9 cellular contexts compared by ENCODE assay signal in the genomic region with DNA sequence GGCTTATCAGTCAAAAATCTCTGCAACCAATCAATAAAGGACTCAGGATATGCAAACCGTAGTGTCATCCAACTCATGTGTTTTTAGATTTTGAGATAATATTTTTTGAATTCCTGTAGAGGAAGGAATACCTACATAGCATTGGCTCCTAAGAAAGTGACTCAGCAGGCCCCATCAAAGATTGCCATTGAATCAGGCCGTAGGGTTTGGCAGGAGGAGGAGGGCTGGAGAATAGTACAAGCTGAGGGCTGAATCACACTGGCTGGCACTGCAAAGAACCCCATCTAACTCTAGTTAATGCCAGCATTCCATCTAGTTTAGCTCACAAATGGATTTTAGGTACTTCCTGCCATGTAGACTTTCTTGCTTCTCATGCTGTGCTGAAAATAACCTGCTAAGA. TPM values are rescaled to one million over a fixed set of nuclear protein-coding genes. Genes with fewer than 3 reads are reported as not detected.
DNase-seq lines count a peak whose midpoint lies in the region; ATAC-seq and TF ChIP-seq lines count a peak whose summit lies in the region.
"Not testable (repeated sequence)": the region's sequence is repeated elsewhere in the genome, so short reads cannot be mapped to it uniquely, and the experiment has no call there.
"Had no signal": no experiment of that assay in that cellular context is flagged by ENCODE, and none has a peak within 500 bp of the region (broad histone marks: within the 10 kb centered on the region; RNA-seq: fewer than 3 reads in every experiment).

No MANE protein-coding gene starts in this region.

- DNase-seq in A172 (ENCODE audit: low spot score): peak; percentile 84
- DNase-seq in EH (ENCODE audit: low read depth): peak; percentile 54
- peak; percentile 58 for DNase-seq in HFFc6
- DNase-seq in RPMI7951 (ENCODE audit: low read depth): peak; percentile 62
- peak; percentile 4 for DNase-seq in astrocyte of the cerebellum (ENCODE audit: low read depth)
- peak; percentile 35 for DNase-seq in kidney epithelial cell (ENCODE audit: low read depth)
- DNase-seq in retinal pigment epithelial cell (ENCODE audit: low read depth): peak; percentile 50

- H3K27me3 ChIP-seq in kidney epithelial cell (ENCODE audit: control insufficient read depth, insufficient read depth, low read length): not testable (repeated sequence)

- H3K4me3 Mint-ChIP-seq in HFFc6: not testable (repeated sequence)

- H3K9me3 Mint-ChIP-seq in HFFc6: not testable (repeated sequence)

- H3K4me1 Mint-ChIP-seq in HFFc6 (ENCODE audit: low read depth): not testable (repeated sequence)

- H3K27me3 Mint-ChIP-seq in HFFc6 (ENCODE audit: insufficient read depth): not testable (repeated sequence)

- not testable (repeated sequence) for H3K36me3 ChIP-seq in kidney epithelial cell (ENCODE audit: control insufficient read depth, insufficient read depth, low read length)

- H3K36me3 Mint-ChIP-seq in HFFc6 (ENCODE audit: low read depth): not testable (repeated sequence)

- TF ChIP-seq CTCF in HFFc6 (IDR thresholded peaks at IDR 0.05); astrocyte of the cerebellum (IDR thresholded peaks at IDR 0.05; ENCODE audit: low read depth, low read length, missing control alignments); kidney epithelial cell (IDR thresholded peaks at IDR 0.05; ENCODE audit: insufficient read depth, low read length, poor library complexity, severe bottlenecking); retinal pigment epithelial cell (conservative IDR thresholded peaks at IDR 0.05; ENCODE audit: low read depth, low read length): not testable (repeated sequence)

- peak overlapping the region; percentile 42; the same call in 1 of the 2 replicates for H3K27ac Mint-ChIP-seq in HFFc6

- in situ Hi-C loops in astrocyte of the cerebellum (cut with HindIII; ENCODE audit: low sequenced_read_pairs): not testable (repeated sequence)

- not testable (repeated sequence) for H3K4me3 ChIP-seq in astrocyte of the cerebellum (ENCODE audit: low read depth, low read length); kidney epithelial cell (ENCODE audit: low read depth, low read length); retinal pigment epithelial cell (ENCODE audit: low read length)

- ATAC-seq in esophagus mucosa: peak; percentile 57

RNA-seq across cellular contexts. Expression of a gene that starts 50.4 kb away (rescaled TPM):
- 0.47 and 0.62 TPM in 2 replicates for total RNA-seq in A172 (2014; rRNA removed; shearing (Covaris generic))
- under 1 TPM in 1 of 6 experiments, not detected in 5; 0.03 TPM for total RNA-seq in HFFc6 (2021; fragmentation: NEBNext Ultra II Directional; extraction: Animal tissue kit (Norgen Biotek cat#: 25700))
- total RNA-seq in RPMI7951 (2014; rRNA removed; shearing (Covaris generic)): 0.72 and 1.1 TPM in 2 replicates
- total RNA-seq in esophagus mucosa (2.6 TPM), kidney epithelial cell (0.13 and 0.27 TPM in 2 replicates)
- total RNA-seq: Caco-2 had no signal

Comparison
In these comparisons a context has a peak if more than half of its experiments do, and no peak if none do; other contexts are left out.
1. DNase-seq: peak in every context shown above with its lines; median percentile 84 in A172; 62 in RPMI7951; 58 in HFFc6; 54 in EH; 50 in retinal pigment epithelial cell; 35 in kidney epithelial cell; 4 in astrocyte of the cerebellum.